ENCODE assay signal across 21 cellular contexts in genomic region chr20:1939270-1939595, GRCh38. TPM values are rescaled to one million over a fixed set of nuclear protein-coding genes. Genes with fewer than 3 reads are reported as not detected.
DNase-seq lines count a peak whose midpoint lies in the region; TF ChIP-seq lines count a peak whose summit lies in the region.
"Had no signal": no experiment of that assay in that cellular context is flagged by ENCODE, and none has a peak within 500 bp of the region (broad histone marks: within the 10 kb centered on the region; RNA-seq: fewer than 3 reads in every experiment).

No MANE protein-coding gene starts in this region.

- DNase-seq in A673 (ENCODE audit: low spot score) (no peak), Calu3 (no peak), cerebellar nuclear complex (lab: John Stamatoyannopoulos, UW) (peak; percentile 22 to 63), dedifferentiated amniotic fluid mesenchymal stem cell (ENCODE audit: extremely low spot score) (no peak), superior temporal gyrus (ENCODE audit: extremely low spot score) (no peak), hepatic stellate cell (ENCODE audit: low spot score) (no peak)
- DNase-seq: CD8-positive, alpha-beta memory T cell; DMS79 treated with DMSO at 0.1 percent for 48 hours; NCI-H1092; NCI-H1417 treated with DMSO at 0.1 percent for 48 hours; NCI-H1694 treated with DMSO at 0.1 percent for 48 hours; NCI-H2081; NCI-H2227 treated with DMSO at 0.1 percent for 48 hours; NCI-H526 treated with DMSO at 0.1 percent for 48 hours; SIG-M5; SK-N-SH had no signal

- no peaks in the 10 kb centered on the region for H3K4me1 Mint-ChIP-seq in Calu3 (ENCODE audit: low read depth, unreplicated experiment)
- H3K4me1 Mint-ChIP-seq: CD8-positive, alpha-beta memory T cell had no signal

- H3K9me3 ChIP-seq in A673 (ENCODE audit: low read depth, low read length, poor library complexity, severe bottlenecking) (no peaks in the 10 kb centered on the region), neutrophil (no peaks in the 10 kb centered on the region)
- H3K9me3 ChIP-seq: SK-N-SH had no signal

- CTCF ChIA-PET in A673 (lab: Charles Lee), result no interaction called here
- CTCF ChIA-PET in Calu3 (lab: Charles Lee), result no interaction called here

- intact Hi-C loops in A673 (cut with micrococcal nuclease; ENCODE audit: unreplicated experiment), result no loop called here
- intact Hi-C loops in Calu3 (cut with micrococcal nuclease; ENCODE audit: unreplicated experiment), result no loop called here

- H3K4me3 Mint-ChIP-seq in Calu3 (ENCODE audit: low read depth, unreplicated experiment), result no peak overlapping the region
- H3K4me3 Mint-ChIP-seq: CD8-positive, alpha-beta memory T cell had no signal

- H3K9me3 Mint-ChIP-seq in Calu3 (ENCODE audit: low read depth, unreplicated experiment), result no peaks in the 10 kb centered on the region

- POLR2A ChIA-PET in A673 (lab: Charles Lee; ENCODE audit: low non-redundant PET), result no interaction called here

- TSS peak; percentile 30 for BruUV-seq in A673 (replicated peaks; lab: Mats Ljungman, UMichigan)
- TSS peak; percentile 36 for BruUV-seq in Calu3 (replicated peaks; lab: Mats Ljungman, UMichigan)

- H3K27ac ChIP-seq in A673 (ENCODE audit: low read depth, low read length, poor library complexity, severe bottlenecking) (no peak overlapping the region), neutrophil (peak overlapping the region; percentile 61)
- H3K27ac ChIP-seq: C4-2B, HL-60 had no signal

- no peaks in the 10 kb centered on the region for H3K36me3 Mint-ChIP-seq in Calu3 (ENCODE audit: insufficient read depth, unreplicated experiment)
- H3K36me3 Mint-ChIP-seq: CD8-positive, alpha-beta memory T cell had no signal

- TF ChIP-seq CTCF in A673 (conservative IDR thresholded peaks at IDR 0.05; ENCODE audit: low read depth, low read length), result no peak
- no peak for TF ChIP-seq CTCF in Calu3 (IDR thresholded peaks at IDR 0.05; ENCODE audit: unreplicated experiment)
- TF ChIP-seq CTCF in neutrophil (IDR thresholded peaks at IDR 0.05), result no peak

- H3K4me3 ChIP-seq in A673 (ENCODE audit: low read depth, low read length, poor library complexity, severe bottlenecking), result no peak overlapping the region
- no peak overlapping the region for H3K4me3 ChIP-seq in neutrophil (ENCODE audit: low read depth in 1 of 2, low read length in 1 of 2)

- H3K27ac Mint-ChIP-seq in Calu3 (ENCODE audit: unreplicated experiment), result no peak overlapping the region
- H3K27ac Mint-ChIP-seq: CD8-positive, alpha-beta memory T cell had no signal

- H3K4me1 ChIP-seq in A673 (ENCODE audit: insufficient read depth, low read length, poor library complexity, severe bottlenecking) (peaks cover 3% of the 10 kb centered on the region), neutrophil (ENCODE audit: control insufficient read depth in 1 of 2, insufficient read depth in 1 of 2, low read depth in 1 of 2, low read length in 1 of 2) (peaks cover 41 to 47% of the 10 kb centered on the region in 2 experiments)

- H3K36me3 ChIP-seq in A673 (ENCODE audit: insufficient read depth, low read length, poor library complexity, severe bottlenecking), result peaks cover 25% of the 10 kb centered on the region
- peaks cover 69% of the 10 kb centered on the region for H3K36me3 ChIP-seq in neutrophil

- H3K27me3 Mint-ChIP-seq in Calu3 (ENCODE audit: unreplicated experiment), result no peaks in the 10 kb centered on the region

- H3K27me3 ChIP-seq in A673 (replicated peaks; ENCODE audit: insufficient read depth, low read depth, low read length, poor library complexity) (no peaks in the 10 kb centered on the region), neutrophil (no peaks in the 10 kb centered on the region)

RNA-seq across cellular contexts. Expression of gene SIRPA, which starts 44.0 kb away (rescaled TPM):
- total RNA-seq in A673 (2021) (81.0 and 81.2 TPM in 2 replicates), Calu3 (2022) (24.0 and 28.3 TPM in 2 replicates)

RNA-seq across cellular contexts. Expression of gene PDYN, which starts 54.6 kb away (rescaled TPM):
- total RNA-seq in A673 (2021) (not detected in 2 replicates), Calu3 (2022) (not detected in 2 replicates)
- total RNA-seq: CD8-positive, alpha-beta memory T cell; H4; NCI-H460 had no signal

Comparison
In these comparisons a context has a peak if more than half of its experiments do, and no peak if none do; other contexts are left out.
1. DNase-seq: peak in cerebellar nuclear complex (2 of 2); none in A673 (single experiment), Calu3 (single experiment), dedifferentiated amniotic fluid mesenchymal stem cell (single experiment), superior temporal gyrus (single experiment) and hepatic stellate cell (single experiment).